In the genomic region with DNA sequence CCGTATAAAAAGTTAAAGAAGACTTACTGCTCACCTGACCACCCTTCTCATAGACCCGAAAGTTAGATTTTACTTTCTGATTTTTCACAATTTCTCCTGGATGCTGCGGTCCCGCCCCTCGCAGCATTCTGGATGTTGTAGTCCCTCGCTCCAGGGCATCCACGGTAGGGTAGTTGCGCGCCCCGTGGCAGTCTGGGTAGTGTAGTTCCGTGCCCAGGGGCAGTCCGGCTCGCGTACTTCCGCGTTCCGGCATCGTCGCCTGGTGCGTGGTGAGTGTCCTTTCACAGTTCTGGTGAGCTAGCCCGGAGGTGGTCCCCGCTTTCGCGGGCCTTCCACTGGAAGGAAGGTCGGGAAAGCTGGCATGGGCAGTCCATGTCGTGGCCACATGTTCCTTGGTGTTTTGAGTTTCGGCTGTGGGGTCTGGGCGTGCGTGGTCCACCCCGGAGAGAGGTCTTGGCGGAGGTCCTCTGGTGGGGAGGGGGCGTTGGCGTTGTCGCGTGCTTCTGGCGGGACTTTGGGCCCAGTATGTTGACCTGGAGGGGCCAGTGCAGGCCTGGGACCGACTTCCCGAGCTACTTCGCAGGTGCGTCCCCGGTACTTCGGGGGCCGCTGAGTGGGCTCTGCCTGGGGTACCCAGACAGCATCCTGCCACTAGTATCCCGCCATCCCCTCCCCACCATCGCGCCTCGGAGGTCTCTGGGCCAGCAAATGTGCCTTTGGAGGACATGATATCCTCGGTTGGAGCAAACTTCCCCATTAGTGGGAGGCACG, we compare ENCODE assay signal across 8 cellular contexts. TPM values are rescaled to one million over a fixed set of nuclear protein-coding genes. Genes with fewer than 3 reads are reported as not detected.
DNase-seq lines count a peak whose midpoint lies in the region; ATAC-seq, FAIRE-seq and TF ChIP-seq lines count a peak whose summit lies in the region.

Gene ZNF169 (plus strand): TSS at position 222 of the 771 bp plus-strand sequence. CDS start 19,515 bp downstream, outside the sequence.

- peak; percentile 59 for DNase-seq in NCI-H1436 treated with DMSO at 0.1 percent for 48 hours (lab: John Stamatoyannopoulos, UW)
- DNase-seq in T-helper 2 cell treated with Interferon-gamma antibody and Interleukin-4, amounts not matched to agents 5 μg/mL and 100 μg/mL, for 36 hours (ENCODE audit: low spot score), result peak; percentile 87
- peak; percentile 76 for DNase-seq in astrocyte (ENCODE audit: low read depth)
- peak; percentile 91 for DNase-seq in hepatocyte (ENCODE audit: low spot score)
- peak; percentile 68 for DNase-seq in renal cortical epithelial cell (ENCODE audit: low read depth)
- no peak for DNase-seq in NCI-H187 treated with DMSO at 0.1 percent for 48 hours (lab: John Stamatoyannopoulos, UW)

- H3K4me1 Mint-ChIP-seq in T-helper 2 cell treated with Interferon-gamma antibody and Interleukin-4, amounts not matched to agents 5 μg/mL and 100 μg/mL, for 36 hours (ENCODE audit: low read depth), result peaks cover 15% of the 10 kb centered on the region
- no peaks in the 10 kb centered on the region for H3K4me1 Mint-ChIP-seq in astrocyte (ENCODE audit: low read depth, unreplicated experiment)

- H3K9me3 Mint-ChIP-seq in T-helper 2 cell treated with Interferon-gamma antibody and Interleukin-4, amounts not matched to agents 5 μg/mL and 100 μg/mL, for 36 hours, result peaks cover 1% of the 10 kb centered on the region
- H3K9me3 Mint-ChIP-seq in astrocyte (ENCODE audit: unreplicated experiment), result no peaks in the 10 kb centered on the region

- H3K4me1 ChIP-seq in astrocyte (ENCODE audit: insufficient read depth, low read length) (no peaks in the 10 kb centered on the region), hepatocyte (ENCODE audit: insufficient read depth) (no peaks in the 10 kb centered on the region)

- H4K20me1 ChIP-seq in astrocyte (ENCODE audit: insufficient read depth, low read length) (peaks cover 3% of the 10 kb centered on the region), hepatocyte (ENCODE audit: insufficient read depth, poor library complexity, severe bottlenecking) (no peaks in the 10 kb centered on the region)

- peaks cover 20% of the 10 kb centered on the region for H3K36me3 Mint-ChIP-seq in T-helper 2 cell treated with Interferon-gamma antibody and Interleukin-4, amounts not matched to agents 5 μg/mL and 100 μg/mL, for 36 hours (ENCODE audit: low read depth)
- peaks cover 3% of the 10 kb centered on the region for H3K36me3 Mint-ChIP-seq in astrocyte (ENCODE audit: low read depth, unreplicated experiment)

- no peak for TF ChIP-seq CTCF in astrocyte (IDR thresholded peaks at IDR 0.05; ENCODE audit: insufficient read depth, low read depth, low read length)
- TF ChIP-seq CTCF in hepatocyte (IDR thresholded peaks at IDR 0.05; ENCODE audit: poor library complexity), result no peak

- H3K4me3 ChIP-seq in astrocyte (ENCODE audit: insufficient read depth, low read depth, low read length), result peak within 1 kb of the TSS; percentile 99
- peak within 1 kb of the TSS; percentile 51 for H3K4me3 ChIP-seq in hepatocyte

- H3K36me3 ChIP-seq in astrocyte (ENCODE audit: insufficient read depth, low read length) (no peaks in the 10 kb centered on the region), hepatocyte (replicated peaks; ENCODE audit: insufficient read depth, low read depth) (no peaks in the 10 kb centered on the region)

- H3K9me2 ChIP-seq in hepatocyte (replicated peaks; ENCODE audit: insufficient read depth), result no peaks in the 10 kb centered on the region

- peak; percentile 26 for FAIRE-seq in astrocyte (lab: Jason Lieb, UNC)

- H3K4me2 ChIP-seq in astrocyte (ENCODE audit: low read length), result peak within 1 kb of the TSS; percentile 96
- peak within 1 kb of the TSS; percentile 98 for H3K4me2 ChIP-seq in hepatocyte

- H3K27me3 ChIP-seq in astrocyte (ENCODE audit: insufficient read depth, low read length), result peaks cover 10% of the 10 kb centered on the region
- peaks cover 6% of the 10 kb centered on the region for H3K27me3 ChIP-seq in hepatocyte

- H3K9ac ChIP-seq in astrocyte (ENCODE audit: low read length), result peak within 1 kb of the TSS; percentile 94

- H3K27ac Mint-ChIP-seq in T-helper 2 cell treated with Interferon-gamma antibody and Interleukin-4, amounts not matched to agents 5 μg/mL and 100 μg/mL, for 36 hours, result peak within 1 kb of the TSS; percentile 94
- H3K27ac Mint-ChIP-seq in astrocyte (ENCODE audit: unreplicated experiment), result peak within 1 kb of the TSS; percentile 94

- H3K9me3 ChIP-seq in astrocyte (ENCODE audit: insufficient read depth, low read depth, low read length) (no peaks in the 10 kb centered on the region), hepatocyte (ENCODE audit: low read depth) (no peaks in the 10 kb centered on the region)

- H3K27me3 Mint-ChIP-seq in T-helper 2 cell treated with Interferon-gamma antibody and Interleukin-4, amounts not matched to agents 5 μg/mL and 100 μg/mL, for 36 hours (ENCODE audit: low read depth), result peaks cover 23% of the 10 kb centered on the region
- H3K27me3 Mint-ChIP-seq in astrocyte (ENCODE audit: low read depth, unreplicated experiment), result peaks cover 4% of the 10 kb centered on the region

- 2% methylated on average over 49 of the region's 49 CpGs for WGBS in hepatocyte (ENCODE audit: low lambda C conversion rate, missing lambda C conversion rate)

- H3K27ac ChIP-seq in astrocyte (ENCODE audit: low read depth, low read length) (peak within 1 kb of the TSS; percentile 66), hepatocyte (peak within 1 kb of the TSS; percentile 29)

- peak within 1 kb of the TSS; percentile 99 for H2AFZ ChIP-seq in astrocyte (ENCODE audit: low read depth, low read length)
- H2AFZ ChIP-seq in hepatocyte, result peak within 1 kb of the TSS; percentile 84

- TF ChIP-seq POLR2A in GM15510 (IDR thresholded peaks at IDR 0.05; ENCODE audit: borderline replicate concordance, extremely low read depth, insufficient read length), result peak; percentile 71

- H3K79me2 ChIP-seq in astrocyte (ENCODE audit: insufficient read depth, low read length) (peaks cover 28% of the 10 kb centered on the region), hepatocyte (peaks cover 27% of the 10 kb centered on the region)

- H3K4me3 Mint-ChIP-seq in T-helper 2 cell treated with Interferon-gamma antibody and Interleukin-4, amounts not matched to agents 5 μg/mL and 100 μg/mL, for 36 hours, result peak within 1 kb of the TSS; percentile 100
- peak within 1 kb of the TSS; percentile 100 for H3K4me3 Mint-ChIP-seq in astrocyte (ENCODE audit: unreplicated experiment)

- peak; percentile 100 for ATAC-seq in HG02852 (IDR thresholded peaks at IDR 0.05; ENCODE audit: unreplicated experiment)

RNA-seq across cellular contexts. Expression of gene ZNF169, which starts in this region (rescaled TPM):
- total RNA-seq in astrocyte (3.7 and 4.1 TPM in 2 replicates), hepatocyte (3.1 and 3.6 TPM in 2 replicates), renal cortical epithelial cell (2.4 and 5.9 TPM in 2 replicates)
- polyA plus RNA-seq in hepatocyte, result 2.4 and 6.0 TPM in 2 replicates
